8 cellular contexts compared by ENCODE assay signal in the genomic region with DNA sequence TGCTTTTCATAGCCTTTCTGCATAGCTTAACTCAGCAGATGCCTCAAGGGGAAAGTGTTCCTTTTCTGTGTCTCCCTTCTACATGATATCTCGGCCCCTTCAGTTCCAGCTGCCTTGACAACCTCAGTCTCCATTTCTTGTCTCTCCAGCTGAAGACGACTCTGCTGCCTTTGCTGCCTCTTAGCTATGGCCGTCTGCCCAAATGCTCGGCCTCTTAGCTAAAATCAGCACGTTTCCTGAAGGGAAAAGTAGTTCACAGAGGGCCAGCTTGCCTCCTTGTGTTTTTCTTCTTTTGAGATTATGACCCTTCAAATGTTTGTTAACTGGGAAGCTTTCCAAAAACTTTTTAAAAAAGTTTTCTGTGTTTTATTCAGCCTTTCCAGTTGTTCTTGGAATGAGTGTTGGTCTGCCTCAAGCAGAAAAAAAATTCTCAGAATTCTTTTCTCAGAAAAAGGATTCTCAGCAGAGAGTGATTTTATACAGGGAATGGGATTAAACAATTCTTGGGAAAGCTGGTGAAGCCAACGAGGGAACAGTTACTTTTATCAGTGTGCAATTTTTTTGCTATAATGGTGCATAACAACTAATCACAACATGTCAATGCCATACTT. TPM values are rescaled to one million over a fixed set of nuclear protein-coding genes. Genes with fewer than 3 reads are reported as not detected.
DNase-seq lines count a peak whose midpoint lies in the region; ATAC-seq and TF ChIP-seq lines count a peak whose summit lies in the region.
"Not testable (repeated sequence)": the region's sequence is repeated elsewhere in the genome, so short reads cannot be mapped to it uniquely, and the experiment has no call there.
"Had no signal": no experiment of that assay in that cellular context is flagged by ENCODE, and none has a peak within 500 bp of the region (broad histone marks: within the 10 kb centered on the region; RNA-seq: fewer than 3 reads in every experiment).

No MANE protein-coding gene starts in this region.

- POLR2A ChIA-PET in HCT116 (lab: Charles Lee): not testable (repeated sequence)

- H3K9me3 Mint-ChIP-seq in osteocyte (ENCODE audit: unreplicated experiment): not testable (repeated sequence)

- not testable (repeated sequence) for H3K4me2 ChIP-seq in HCT116 (ENCODE audit: low read length)

- H3K79me2 ChIP-seq in HCT116 (ENCODE audit: insufficient read depth, low read length): not testable (repeated sequence)

- not testable (repeated sequence) for H3K9me2 ChIP-seq in HCT116 (ENCODE audit: insufficient read depth)

- not testable (repeated sequence) for H3K9me3 ChIP-seq in HCT116 (ENCODE audit: control insufficient read depth in 1 of 2, insufficient read depth in 1 of 2, low read depth in 1 of 2, low read length in 2 of 2); body of pancreas; lower lobe of right lung; thyroid gland

- not testable (repeated sequence) for TF ChIP-seq RAD21 in HCT116 (IDR thresholded peaks at IDR 0.05; ENCODE audit: low read depth)

- H2AFZ ChIP-seq in HCT116 (ENCODE audit: low read depth, low read length, poor library complexity, severe bottlenecking): not testable (repeated sequence)

- not testable (repeated sequence) for H4K20me1 ChIP-seq in HCT116 (ENCODE audit: insufficient read depth)

- not testable (repeated sequence) for H3K4me1 ChIP-seq in HCT116 (ENCODE audit: control insufficient read depth in 1 of 2, insufficient read depth in 2 of 2, low read length in 2 of 2); body of pancreas; lower lobe of right lung; thyroid gland

- TF ChIP-seq POLR2A in HCT116 (IDR thresholded peaks at IDR 0.05; ENCODE audit: borderline replicate concordance, extremely low read depth, insufficient read depth, insufficient read length); body of pancreas (IDR thresholded peaks at IDR 0.05); thyroid gland (IDR thresholded peaks at IDR 0.05): not testable (repeated sequence)

- 8 to 21% methylated on average over 5 of the region's 6 CpGs for WGBS in body of pancreas, 2 donors
- WGBS in thyroid gland, 2 donors: 6 to 10% methylated on average over 5 of the region's 6 CpGs

- not testable (repeated sequence) for H3K27ac ChIP-seq in HCT116 (ENCODE audit: low read depth, low read length); body of pancreas; lower lobe of right lung; thyroid gland

- intact Hi-C loops in HCT116 (cut with micrococcal nuclease); body of pancreas (cut with DNase I); Right ventricle myocardium inferior (cut with DNase I); left ventricle myocardium superior (cut with micrococcal nuclease); lower lobe of right lung (cut with DNase I); thyroid gland (cut with DNase I): not testable (repeated sequence)

- H3K4me1 Mint-ChIP-seq in osteocyte (ENCODE audit: unreplicated experiment): not testable (repeated sequence)

- H3K27me3 ChIP-seq in HCT116 (ENCODE audit: insufficient read depth, low read length); body of pancreas; lower lobe of right lung (ENCODE audit: low read depth); thyroid gland: not testable (repeated sequence)

- BruUV-seq in HCT116 (replicated peaks; lab: Mats Ljungman, UMichigan): TSS peak; percentile 18

- RAD21 ChIA-PET in HCT116 (lab: Charles Lee; ENCODE audit: low non-redundant PET in 1 of 2, low total read pairs in 2 of 2, uncharacterized antibody in 2 of 2, unreplicated experiment in 2 of 2): not testable (repeated sequence)

- DNase-seq in HCT116 (ENCODE audit: low read depth, low spot score); body of pancreas; Right ventricle myocardium inferior (ENCODE audit: missing footprints); left ventricle myocardium superior; lower lobe of right lung; osteocyte (ENCODE audit: extremely low spot score, unreplicated experiment): not testable (repeated sequence)
- peak; percentile 23 to 25 for DNase-seq in thyroid gland

- not testable (repeated sequence) for H3K36me3 Mint-ChIP-seq in osteocyte (ENCODE audit: unreplicated experiment)

- not testable (repeated sequence) for H3K27me3 Mint-ChIP-seq in osteocyte (ENCODE audit: unreplicated experiment)

- TF ChIP-seq CTCF in HCT116 (IDR thresholded peaks at IDR 0.05 in 2 of 3, conservative IDR thresholded peaks at IDR 0.05 in 1 of 3; ENCODE audit: borderline replicate concordance in 1 of 3, insufficient read depth in 1 of 3, low read depth in 2 of 3, low read length in 2 of 3); body of pancreas (IDR thresholded peaks at IDR 0.05); lower lobe of right lung (IDR thresholded peaks at IDR 0.05); osteocyte (IDR thresholded peaks at IDR 0.05); thyroid gland (IDR thresholded peaks at IDR 0.05): not testable (repeated sequence)

- ATAC-seq in HCT116: not testable (repeated sequence)
- ATAC-seq in body of pancreas: peak; percentile 52
- ATAC-seq in Right ventricle myocardium inferior: peak; percentile 70
- peak; percentile 67 for ATAC-seq in left ventricle myocardium superior
- peak; percentile 31 to 68 for ATAC-seq in lower lobe of right lung

- H3K9ac ChIP-seq in HCT116 (ENCODE audit: low read length): not testable (repeated sequence)

- peak overlapping the region; percentile 85 for H3K27ac Mint-ChIP-seq in osteocyte (ENCODE audit: unreplicated experiment)

- H3K4me3 Mint-ChIP-seq in osteocyte (ENCODE audit: unreplicated experiment): not testable (repeated sequence)

- CTCF ChIA-PET in HCT116 (lab: Charles Lee): not testable (repeated sequence)

- H3K36me3 ChIP-seq in HCT116 (ENCODE audit: control insufficient read depth in 1 of 2, insufficient read depth in 2 of 2, low read length in 2 of 2); body of pancreas (replicated peaks in 1 of 2; ENCODE audit: insufficient read depth in 1 of 2, low read depth in 2 of 2); lower lobe of right lung; thyroid gland: not testable (repeated sequence)

- not testable (repeated sequence) for H3K4me3 ChIP-seq in HCT116 (replicated peaks in 1 of 2; ENCODE audit: low read depth in 1 of 2, low read length in 2 of 2); body of pancreas; lower lobe of right lung; thyroid gland (replicated peaks in 1 of 3)

RNA-seq across cellular contexts. Expression of gene SYT15, which starts 15.6 kb away (rescaled TPM):
- 1.6 TPM for total RNA-seq in HCT116 (2021; ENCODE audit: unreplicated experiment)
- 0.35 and 0.51 TPM in 2 replicates for polyA plus RNA-seq in HCT116 (2012)
- 1 to 10 TPM; 3.4 to 6.3 TPM for total RNA-seq in body of pancreas
- total RNA-seq in Right ventricle myocardium inferior: 3.2 TPM
- total RNA-seq in left ventricle myocardium superior: 3.6 TPM
- 34.5 TPM for total RNA-seq in lower lobe of right lung
- total RNA-seq in osteocyte: 10.3 and 12.5 TPM in 2 replicates
- 1 to 10 TPM; 1.9 to 5.0 (median 3.1) TPM for total RNA-seq in thyroid gland

RNA-seq across cellular contexts. Expression of gene GPRIN2, which starts 38.1 kb away (rescaled TPM):
- total RNA-seq in HCT116 (2021; ENCODE audit: unreplicated experiment) (1.7 TPM), body of pancreas (10 to 100 TPM; 15.8 to 16.3 TPM), Right ventricle myocardium inferior (not detected), left ventricle myocardium superior (not detected), lower lobe of right lung (42.1 TPM), osteocyte (2.5 and 3.4 TPM in 2 replicates), thyroid gland (10 to 100 TPM in 2 of 4 donors, 1 to 10 TPM in 2; 9.1 to 14.7 (median 10.6) TPM)
- polyA plus RNA-seq in HCT116 (2012): 1.0 TPM in 2 replicates
- total RNA-seq: CD4-positive, alpha-beta T cell had no signal
